In genomic region chr4:43496602-43497001, GRCh38 we compare ENCODE assay signal across 1 cellular context.
TF ChIP-seq lines count a peak whose summit lies in the region.

No MANE protein-coding gene starts in this region.

TF ChIP-seq in K562, 482 proteins besides CTCF, POLR2A, EP300 and RAD21 (continued from another document):
- TF ChIP-seq MAFF (IDR thresholded peaks at IDR 0.05; ENCODE audit: low read length), result peak; percentile 56; the same call in 1 of the 2 replicates
- TF ChIP-seq ZNF639 (CRISPR knock-in tag; conservative IDR thresholded peaks at IDR 0.05 in 1 of 2, IDR thresholded peaks at IDR 0.05 in 1 of 2), result no peak
- peak; percentile 28; the same call in 1 of the 2 replicates for TF ChIP-seq MAFG (tag; conservative IDR thresholded peaks at IDR 0.05)
- TF ChIP-seq ZNF592 (IDR thresholded peaks at IDR 0.05), result no peak
- no peak for TF ChIP-seq HMBOX1 (IDR thresholded peaks at IDR 0.05)
- no peak for TF ChIP-seq HDAC1 (IDR thresholded peaks at IDR 0.05)
- TF ChIP-seq CHD2 (IDR thresholded peaks at IDR 0.05; ENCODE audit: low read depth, low read length), result no peak
- no peak for TF ChIP-seq THAP12 (CRISPR knock-in tag; IDR thresholded peaks at IDR 0.05)
- peak; percentile 41; the same call in 1 of the 2 replicates for TF ChIP-seq MAFK (IDR thresholded peaks at IDR 0.05; ENCODE audit: low read length)
